ENCODE assay signal across 28 cellular contexts in genomic region chr10:26682926-26683325, GRCh38. TPM values are rescaled to one million over a fixed set of nuclear protein-coding genes. Genes with fewer than 3 reads are reported as not detected.
A peak's percentile ranks its signal among the peaks of the same experiment; 100 is the strongest.
DNase-seq lines count a peak whose midpoint lies in the region; ATAC-seq and TF ChIP-seq lines count a peak whose summit lies in the region.
"Had no signal": no experiment of that assay in that cellular context is flagged by ENCODE, and none has a peak within 500 bp of the region (broad histone marks: within the 10 kb centered on the region; RNA-seq: fewer than 3 reads in every experiment).

No MANE protein-coding gene starts in this region.

- peak overlapping the region; percentile 91 for H3K27ac Mint-ChIP-seq in activated naive CD4-positive, alpha-beta T cell treated with anti-CD3 and anti-CD28 coated beads, Interleukin-2, amount 50 U/mL, for 24 hours
- peak overlapping the region in 6 of 8 donors; percentile 1 to 84 (median 70) for H3K27ac Mint-ChIP-seq in CD8-positive, alpha-beta memory T cell
- peak overlapping the region; percentile 24 for H3K27ac Mint-ChIP-seq in T-helper 17 cell
- H3K27ac Mint-ChIP-seq: GM23338; HFFc6; IgD-negative memory B cell; mesothelial cell of epicardium; naive B cell; stimulated activated naive CD8-positive, alpha-beta T cell treated with anti-CD3 and anti-CD28 coated beads, Interleukin-15, amount 100 ng/mL, for 72 hours had no signal

- no peak for DNase-seq in activated naive CD4-positive, alpha-beta T cell treated with anti-CD3 and anti-CD28 coated beads, Interleukin-2, amount 50 U/mL, for 16 hours
- peak in 2 of 5 donors; percentile 36 to 83 for DNase-seq in CD8-positive, alpha-beta memory T cell
- DNase-seq in T-helper 17 cell (no peak), BE2C (no peak), NCI-H345 treated with DMSO at 0.1 percent for 48 hours (lab: John Stamatoyannopoulos, UW; ENCODE audit: unreplicated experiment) (no peak)
- DNase-seq: activated CD4-positive, CD25-positive, alpha-beta regulatory T cell; activated effector memory CD4-positive, alpha-beta T cell treated with anti-CD3 and anti-CD28 coated beads, Interleukin-2, amount 50 U/mL, for 16 hours; activated T-cell treated with anti-CD3 and anti-CD28 coated beads for 4 hours; amygdala; effector CD4-positive, alpha-beta T cell; gastrocnemius medialis; HFFc6; kidney glomerular epithelial cell; naive B cell; NCI-H1105; NCI-H187 treated with DMSO at 0.1 percent for 48 hours; NCI-H524; right lobe of liver; spleen; stimulated activated CD4-positive, alpha-beta T cell treated with anti-CD3 and anti-CD28 coated beads, Interleukin-2, amount 100 ng/mL, for 24 hours; stimulated activated naive CD8-positive, alpha-beta T cell treated with anti-CD3 and anti-CD28 coated beads, Interleukin-15, amount 100 ng/mL, for 72 hours; thyroid gland; uterus had no signal

- H3K36me3 ChIP-seq in CD8-positive, alpha-beta memory T cell (ENCODE audit: insufficient read depth, low read length): no peaks in the 10 kb centered on the region
- H3K36me3 ChIP-seq in thymus (ENCODE audit: control insufficient read depth, insufficient read depth) (peaks cover 3% of the 10 kb centered on the region), BE2C (no peaks in the 10 kb centered on the region)
- H3K36me3 ChIP-seq: gastrocnemius medialis, right lobe of liver, spleen, thyroid gland, uterus had no signal

- CTCF ChIA-PET in CD8-positive, alpha-beta memory T cell (lab: Charles Lee): interaction anchor here (0.8 to 1.5 kb wide), 4 partner anchors 14 to 347 kb away, joined by 3 to 5 read pairs (median 4); no protein-coding TSS in a partner anchor

- peak overlapping the region; percentile 30 for H3K4me3 Mint-ChIP-seq in activated naive CD4-positive, alpha-beta T cell treated with anti-CD3 and anti-CD28 coated beads, Interleukin-2, amount 50 U/mL, for 24 hours
- no peak overlapping the region for H3K4me3 Mint-ChIP-seq in CD8-positive, alpha-beta memory T cell
- no peak overlapping the region for H3K4me3 Mint-ChIP-seq in T-helper 17 cell
- H3K4me3 Mint-ChIP-seq: GM23338, IgD-negative memory B cell, mesothelial cell of epicardium, naive B cell had no signal

- no peak overlapping the region for H3K4me3 ChIP-seq in CD8-positive, alpha-beta memory T cell (ENCODE audit: low read length)
- H3K4me3 ChIP-seq in thymus (ENCODE audit: low read length): no peak overlapping the region
- no peak overlapping the region for H3K4me3 ChIP-seq in BE2C (ENCODE audit: low read depth, low read length)
- H3K4me3 ChIP-seq: gastrocnemius medialis, GM23338, right lobe of liver, spleen, thyroid gland, uterus had no signal

- no peak overlapping the region for H3K27ac ChIP-seq in CD8-positive, alpha-beta memory T cell (ENCODE audit: low read depth, low read length)
- H3K27ac ChIP-seq in thymus (ENCODE audit: low read depth): peak overlapping the region; percentile 88
- H3K27ac ChIP-seq: gastrocnemius medialis, right lobe of liver, thyroid gland, uterus had no signal

- no peaks in the 10 kb centered on the region for H3K9me3 Mint-ChIP-seq in activated naive CD4-positive, alpha-beta T cell treated with anti-CD3 and anti-CD28 coated beads, Interleukin-2, amount 50 U/mL, for 24 hours
- H3K9me3 Mint-ChIP-seq in CD8-positive, alpha-beta memory T cell: peaks cover 0 to 2% (median 0%) of the 10 kb centered on the region in 5 donors
- H3K9me3 Mint-ChIP-seq: GM23338; HFFc6; IgD-negative memory B cell; mesothelial cell of epicardium; stimulated activated naive CD8-positive, alpha-beta T cell treated with anti-CD3 and anti-CD28 coated beads, Interleukin-15, amount 100 ng/mL, for 72 hours had no signal

- H3K9me3 ChIP-seq in CD8-positive, alpha-beta memory T cell (ENCODE audit: low read length): no peaks in the 10 kb centered on the region
- H3K9me3 ChIP-seq in T-helper 17 cell (ENCODE audit: control insufficient read depth, low read length, poor library complexity, severe bottlenecking) (no peaks in the 10 kb centered on the region), thymus (ENCODE audit: control insufficient read depth) (no peaks in the 10 kb centered on the region), BE2C (no peaks in the 10 kb centered on the region)
- H3K9me3 ChIP-seq: gastrocnemius medialis, right lobe of liver, spleen, thyroid gland, uterus had no signal

- 4% methylated on average over 6 of the region's 6 CpGs for WGBS in thymus

- POLR2A ChIA-PET in CD8-positive, alpha-beta memory T cell (lab: Charles Lee): no interaction called here

- no peaks in the 10 kb centered on the region for H3K27me3 Mint-ChIP-seq in activated naive CD4-positive, alpha-beta T cell treated with anti-CD3 and anti-CD28 coated beads, Interleukin-2, amount 50 U/mL, for 24 hours
- H3K27me3 Mint-ChIP-seq in CD8-positive, alpha-beta memory T cell: peaks cover 10 to 24% of the 10 kb centered on the region in 2 donors
- H3K27me3 Mint-ChIP-seq in T-helper 17 cell: peaks cover 9% of the 10 kb centered on the region
- H3K27me3 Mint-ChIP-seq: stimulated activated naive CD8-positive, alpha-beta T cell treated with anti-CD3 and anti-CD28 coated beads, Interleukin-15, amount 100 ng/mL, for 72 hours had no signal

- peak; percentile 75 for ATAC-seq in T-helper 17 cell
- ATAC-seq: gastrocnemius medialis; GM23338; right lobe of liver; stimulated activated naive CD8-positive, alpha-beta T cell treated with anti-CD3 and anti-CD28 coated beads, Interleukin-15, amount 100 ng/mL, for 72 hours had no signal

- H3K27me3 ChIP-seq in CD8-positive, alpha-beta memory T cell (ENCODE audit: insufficient read depth, low read length, poor library complexity, severe bottlenecking): no peaks in the 10 kb centered on the region
- H3K27me3 ChIP-seq in thymus (ENCODE audit: control insufficient read depth, insufficient read depth) (no peaks in the 10 kb centered on the region), BE2C (no peaks in the 10 kb centered on the region)
- H3K27me3 ChIP-seq: right lobe of liver, thyroid gland, uterus had no signal

- TF ChIP-seq CTCF in BE2C (IDR thresholded peaks at IDR 0.05; ENCODE audit: low read depth, low read length): no peak

- H3K36me3 Mint-ChIP-seq in activated naive CD4-positive, alpha-beta T cell treated with anti-CD3 and anti-CD28 coated beads, Interleukin-2, amount 50 U/mL, for 24 hours: no peaks in the 10 kb centered on the region
- peaks cover 0 to 5% (median 0%) of the 10 kb centered on the region in 3 donors for H3K36me3 Mint-ChIP-seq in CD8-positive, alpha-beta memory T cell
- no peaks in the 10 kb centered on the region for H3K36me3 Mint-ChIP-seq in T-helper 17 cell (ENCODE audit: low read depth)
- H3K36me3 Mint-ChIP-seq: IgD-negative memory B cell, mesothelial cell of epicardium, naive B cell had no signal

- peaks cover 25% of the 10 kb centered on the region for H3K4me1 ChIP-seq in CD8-positive, alpha-beta memory T cell (ENCODE audit: insufficient read depth, low read length)
- peaks cover 9% of the 10 kb centered on the region for H3K4me1 ChIP-seq in thymus (ENCODE audit: control insufficient read depth, insufficient read depth, low read length)
- H3K4me1 ChIP-seq in BE2C: no peaks in the 10 kb centered on the region
- H3K4me1 ChIP-seq: right lobe of liver, thyroid gland, uterus had no signal

- H3K4me1 Mint-ChIP-seq in activated naive CD4-positive, alpha-beta T cell treated with anti-CD3 and anti-CD28 coated beads, Interleukin-2, amount 50 U/mL, for 24 hours: peaks cover 48% of the 10 kb centered on the region
- H3K4me1 Mint-ChIP-seq in CD8-positive, alpha-beta memory T cell: peaks cover 14 to 17% (median 17%) of the 10 kb centered on the region in 3 donors
- H3K4me1 Mint-ChIP-seq in T-helper 17 cell: peaks cover 7% of the 10 kb centered on the region
- H3K4me1 Mint-ChIP-seq: GM23338, mesothelial cell of epicardium had no signal

RNA-seq across cellular contexts. Expression of gene PDSS1, which starts 14.6 kb away (rescaled TPM):
- 10 to 100 TPM; 32.0 to 34.7 TPM for total RNA-seq in CD8-positive, alpha-beta memory T cell
- 3.0 TPM for polyA plus RNA-seq in CD8-positive, alpha-beta memory T cell
- 1 to 10 TPM; 2.4 to 5.1 TPM for total RNA-seq in T-helper 17 cell
- 31.5 TPM for polyA plus RNA-seq in thymus
- 12.2 TPM for polyA plus RNA-seq in BE2C (2012; ENCODE audit: insufficient read depth, insufficient read length, low read depth)

Comparison
In these comparisons a context has a peak if more than half of its experiments do, and no peak if none do; other contexts are left out.
1. H3K27ac Mint-ChIP-seq: peak in every context shown above with its lines; median percentile 91 in activated naive CD4-positive, alpha-beta T cell treated with anti-CD3 and anti-CD28 coated beads, Interleukin-2, amount 50 U/mL, for 24 hours; 70 in CD8-positive, alpha-beta memory T cell; 24 in T-helper 17 cell.
2. RNA of gene PDSS1, which starts 14.6 kb away (total RNA-seq): 32.0 to 34.7 TPM in CD8-positive, alpha-beta memory T cell; 2.4 to 5.1 TPM in T-helper 17 cell; every median in the first group is over 4 times any median in the second.